ENCODE assay signal across 25 cellular contexts in genomic region chr19:315811-316210, GRCh38.
"Had no signal": no experiment of that assay in that cellular context is flagged by ENCODE, and none has a peak within 500 bp of the region (broad histone marks: within the 10 kb centered on the region; RNA-seq: fewer than 3 reads in every experiment).

No MANE protein-coding gene starts in this region.

- H3K4me1 ChIP-seq: breast epithelium, colonic mucosa, stomach, thyroid gland had no signal

- FAIRE-seq: small intestine had no signal

- H3K4me3 ChIP-seq: breast epithelium, colonic mucosa, dorsolateral prefrontal cortex, stomach, thyroid gland had no signal

- H3K27ac ChIP-seq: breast epithelium, colonic mucosa, dorsolateral prefrontal cortex, stomach, thyroid gland had no signal

- H3K36me3 ChIP-seq: breast epithelium, colonic mucosa had no signal

- H3K27me3 Mint-ChIP-seq: activated T-helper 17 cell treated with anti-CD3 and anti-CD28 coated beads, Interleukin-2, amount 50 U/mL, for 72 hours; stimulated activated naive B cell treated with anti-CD40 and anti-IgM and Interleukin-4, amounts not matched to agents 10 μg/mL and 1 μg/mL and 100 μg/mL, for 72 hours; T-cell had no signal

- ATAC-seq: activated naive CD4-positive, alpha-beta T cell treated with anti-CD3 and anti-CD28 coated beads, Interleukin-2, amount 50 U/mL, for 72 hours; activated T-cell treated with anti-CD3 and anti-CD28 coated beads, Interleukin-2, amount 50 U/mL, for 4 hours; activated T-helper 17 cell treated with anti-CD3 and anti-CD28 coated beads, Interleukin-2, amount 50 U/mL, for 72 hours; left lobe of liver; sciatic nerve; stimulated activated naive B cell treated with anti-CD40 and anti-IgM and Interleukin-4, amounts not matched to agents 10 μg/mL and 1 μg/mL and 100 μg/mL, for 72 hours; T-cell had no signal

- H3K27ac Mint-ChIP-seq: activated T-helper 17 cell treated with anti-CD3 and anti-CD28 coated beads, Interleukin-2, amount 50 U/mL, for 72 hours; nephron; stimulated activated naive B cell treated with anti-CD40 and anti-IgM and Interleukin-4, amounts not matched to agents 10 μg/mL and 1 μg/mL and 100 μg/mL, for 72 hours; T-cell had no signal

- H3K9me3 Mint-ChIP-seq: activated T-cell treated with anti-CD3 and anti-CD28 coated beads, Interleukin-2, amount 50 U/mL, for 4 hours; activated T-helper 17 cell treated with anti-CD3 and anti-CD28 coated beads, Interleukin-2, amount 50 U/mL, for 72 hours; T-cell had no signal

- H3K4me1 Mint-ChIP-seq: nephron had no signal

- H3K9me3 ChIP-seq: breast epithelium, colonic mucosa, stomach, thyroid gland had no signal

- H3K4me3 Mint-ChIP-seq: activated T-cell treated with anti-CD3 and anti-CD28 coated beads, Interleukin-2, amount 50 U/mL, for 4 hours; activated T-helper 17 cell treated with anti-CD3 and anti-CD28 coated beads, Interleukin-2, amount 50 U/mL, for 72 hours; nephron; stimulated activated naive B cell treated with anti-CD40 and anti-IgM and Interleukin-4, amounts not matched to agents 10 μg/mL and 1 μg/mL and 100 μg/mL, for 72 hours; T-cell had no signal

- H3K27me3 ChIP-seq: breast epithelium, colonic mucosa, dorsolateral prefrontal cortex, stomach, thyroid gland had no signal

- DNase-seq: activated CD4-positive, alpha-beta T cell treated with anti-CD3 and anti-CD28 coated beads for 48 hours; activated CD4-positive, alpha-beta T cell treated with anti-CD3 and anti-CD28 coated beads, Interleukin-2, amount 50 U/mL, for 48 hours; activated CD8-positive, alpha-beta memory T cell treated with anti-CD3 and anti-CD28 coated beads, Interleukin-2, amount 50 U/mL, for 48 hours; activated gamma-delta T cell treated with Interleukin-2 at 50 U/mL for 16 hours; activated T-cell treated with anti-CD3 and anti-CD28 coated beads, Interleukin-2, amount 50 U/mL, for 4 hours; colonic mucosa; effector memory CD4-positive, alpha-beta T cell; head of caudate nucleus; kidney glomerular epithelial cell; posterior cingulate gyrus; small intestine; stimulated activated CD4-positive, alpha-beta T cell treated with anti-CD3 and anti-CD28 coated beads, Interleukin-1b, Interleukin-23, amount 100 ng/mL, for 48 hours; stimulated activated CD4-positive, alpha-beta T cell treated with anti-CD3 and anti-CD28 coated beads, Interleukin-4, amount 100 ng/mL, for 4 hours; stimulated activated CD8-positive, alpha-beta memory T cell treated with anti-CD3 and anti-CD28 coated beads, Interleukin-4, amount 100 ng/mL, for 48 hours; stimulated activated naive B cell treated with anti-CD40 and anti-IgM and Interleukin-4, amounts not matched to agents 10 μg/mL and 1 μg/mL and 100 μg/mL, for 72 hours; stomach; T-cell; thyroid gland had no signal
